1 cellular context compared by ENCODE assay signal in genomic region chr15:66661432-66662096, GRCh38.
TF ChIP-seq lines count a peak whose summit lies in the region.

No MANE protein-coding gene starts in this region.

TF ChIP-seq in K562, 482 proteins besides CTCF, POLR2A, EP300 and RAD21 (continued from another document):
- 0 out of 2 replicates have a peak, but pooled peaks have one; percentile 53 for TF ChIP-seq ZNF449 (CRISPR knock-in tag; IDR thresholded peaks at IDR 0.05)
- TF ChIP-seq REST (CRISPR knock-in tag; IDR thresholded peaks at IDR 0.05; ENCODE audit: low read depth): peak; percentile 68; the same call in 1 of the 2 replicates
- peak; percentile 74 for TF ChIP-seq MYC (IDR thresholded peaks at IDR 0.05; ENCODE audit: low read depth, low read length)
- TF ChIP-seq MYC (CRISPR knock-in tag; IDR thresholded peaks at IDR 0.05; ENCODE audit: borderline replicate concordance, low read depth): peak; percentile 66
- TF ChIP-seq ZNF253 (CRISPR knock-in tag; conservative IDR thresholded peaks at IDR 0.05): 0 out of 2 replicates have a peak, but pooled peaks have one; percentile 15
- TF ChIP-seq XRCC5 (IDR thresholded peaks at IDR 0.05; ENCODE audit: low read depth, low read length): no peak
- TF ChIP-seq CREB3L1 (IDR thresholded peaks at IDR 0.05; ENCODE audit: borderline replicate concordance, low read depth): peak; percentile 49
- TF ChIP-seq, protein P1, sequence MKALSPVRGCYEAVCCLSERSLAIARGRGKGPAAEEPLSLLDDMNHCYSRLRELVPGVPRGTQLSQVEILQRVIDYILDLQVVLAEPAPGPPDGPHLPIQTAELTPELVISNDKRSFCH (CRISPR knock-in tag; IDR thresholded peaks at IDR 0.05): no peak
- TF ChIP-seq, protein P1 (tag; IDR thresholded peaks at IDR 0.05): peak; percentile 45; the same call in 1 of the 2 replicates
- TF ChIP-seq SUPT5H (IDR thresholded peaks at IDR 0.05): peak; percentile 71
- TF ChIP-seq, protein P2, sequence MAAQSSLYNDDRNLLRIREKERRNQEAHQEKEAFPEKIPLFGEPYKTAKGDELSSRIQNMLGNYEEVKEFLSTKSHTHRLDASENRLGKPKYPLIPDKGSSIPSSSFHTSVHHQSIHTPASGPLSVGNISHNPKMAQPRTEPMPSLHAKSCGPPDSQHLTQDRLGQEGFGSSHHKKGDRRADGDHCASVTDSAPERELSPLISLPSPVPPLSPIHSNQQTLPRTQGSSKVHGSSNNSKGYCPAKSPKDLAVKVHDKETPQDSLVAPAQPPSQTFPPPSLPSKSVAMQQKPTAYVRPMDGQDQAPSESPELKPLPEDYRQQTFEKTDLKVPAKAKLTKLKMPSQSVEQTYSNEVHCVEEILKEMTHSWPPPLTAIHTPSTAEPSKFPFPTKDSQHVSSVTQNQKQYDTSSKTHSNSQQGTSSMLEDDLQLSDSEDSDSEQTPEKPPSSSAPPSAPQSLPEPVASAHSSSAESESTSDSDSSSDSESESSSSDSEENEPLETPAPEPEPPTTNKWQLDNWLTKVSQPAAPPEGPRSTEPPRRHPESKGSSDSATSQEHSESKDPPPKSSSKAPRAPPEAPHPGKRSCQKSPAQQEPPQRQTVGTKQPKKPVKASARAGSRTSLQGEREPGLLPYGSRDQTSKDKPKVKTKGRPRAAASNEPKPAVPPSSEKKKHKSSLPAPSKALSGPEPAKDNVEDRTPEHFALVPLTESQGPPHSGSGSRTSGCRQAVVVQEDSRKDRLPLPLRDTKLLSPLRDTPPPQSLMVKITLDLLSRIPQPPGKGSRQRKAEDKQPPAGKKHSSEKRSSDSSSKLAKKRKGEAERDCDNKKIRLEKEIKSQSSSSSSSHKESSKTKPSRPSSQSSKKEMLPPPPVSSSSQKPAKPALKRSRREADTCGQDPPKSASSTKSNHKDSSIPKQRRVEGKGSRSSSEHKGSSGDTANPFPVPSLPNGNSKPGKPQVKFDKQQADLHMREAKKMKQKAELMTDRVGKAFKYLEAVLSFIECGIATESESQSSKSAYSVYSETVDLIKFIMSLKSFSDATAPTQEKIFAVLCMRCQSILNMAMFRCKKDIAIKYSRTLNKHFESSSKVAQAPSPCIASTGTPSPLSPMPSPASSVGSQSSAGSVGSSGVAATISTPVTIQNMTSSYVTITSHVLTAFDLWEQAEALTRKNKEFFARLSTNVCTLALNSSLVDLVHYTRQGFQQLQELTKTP (IDR thresholded peaks at IDR 0.05; ENCODE audit: low read depth in 1 of 2, partially characterized antibody in 2 of 2): peak in 1 of 2 experiments; percentile 80
- peak; percentile 89 for TF ChIP-seq ZNF589 (CRISPR knock-in tag; IDR thresholded peaks at IDR 0.05; ENCODE audit: low read depth)
- TF ChIP-seq ZNF165 (CRISPR knock-in tag; IDR thresholded peaks at IDR 0.05; ENCODE audit: borderline replicate concordance): peak; percentile 81; the same call in 1 of the 2 replicates
- no peak for TF ChIP-seq POLR2AphosphoS2 (IDR thresholded peaks at IDR 0.05; ENCODE audit: low read length)
- TF ChIP-seq, protein P3, sequence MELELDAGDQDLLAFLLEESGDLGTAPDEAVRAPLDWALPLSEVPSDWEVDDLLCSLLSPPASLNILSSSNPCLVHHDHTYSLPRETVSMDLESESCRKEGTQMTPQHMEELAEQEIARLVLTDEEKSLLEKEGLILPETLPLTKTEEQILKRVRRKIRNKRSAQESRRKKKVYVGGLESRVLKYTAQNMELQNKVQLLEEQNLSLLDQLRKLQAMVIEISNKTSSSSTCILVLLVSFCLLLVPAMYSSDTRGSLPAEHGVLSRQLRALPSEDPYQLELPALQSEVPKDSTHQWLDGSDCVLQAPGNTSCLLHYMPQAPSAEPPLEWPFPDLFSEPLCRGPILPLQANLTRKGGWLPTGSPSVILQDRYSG (tag; conservative IDR thresholded peaks at IDR 0.05; ENCODE audit: low read depth): peak; percentile 51
- peak; percentile 96 for TF ChIP-seq ETV5 (CRISPR knock-in tag; IDR thresholded peaks at IDR 0.05; ENCODE audit: low read depth)
- TF ChIP-seq RBM17 (IDR thresholded peaks at IDR 0.05; ENCODE audit: borderline replicate concordance, low read depth, low read length): no peak
